Comparison of ENCODE assay signal across 26 cellular contexts in genomic region chr3:126969586-126969985, GRCh38. TPM values are rescaled to one million over a fixed set of nuclear protein-coding genes. Genes with fewer than 3 reads are reported as not detected.
DNase-seq lines count a peak whose midpoint lies in the region; TF ChIP-seq lines count a peak whose summit lies in the region.
"Had no signal": no experiment of that assay in that cellular context is flagged by ENCODE, and none has a peak within 500 bp of the region (broad histone marks: within the 10 kb centered on the region; RNA-seq: fewer than 3 reads in every experiment).

No MANE protein-coding gene starts in this region.

- H3K4me2 ChIP-seq in GM23248 (ENCODE audit: unreplicated experiment) (no peak overlapping the region), osteoblast (ENCODE audit: insufficient read depth, low read length) (peak overlapping the region; percentile 79)

- intact Hi-C loops in testis (cut with DNase I; ENCODE audit: low total_unique reads) = no loop called here

- H2AFZ ChIP-seq in GM23248 (no peak overlapping the region), osteoblast (ENCODE audit: low read length) (peak overlapping the region; percentile 80)

- TF ChIP-seq POLR2A in testis (IDR thresholded peaks at IDR 0.05) = no peak

- no peak overlapping the region for H3K9ac ChIP-seq in GM23248

- TF ChIP-seq CTCF in cardiac fibroblast (IDR thresholded peaks at IDR 0.05; ENCODE audit: low read depth, low read length) (no peak), osteoblast (IDR thresholded peaks at IDR 0.05; ENCODE audit: extremely low read depth, low read depth, low read length) (no peak), testis (IDR thresholded peaks at IDR 0.05) (no peak)

- H3K27ac ChIP-seq in GM23248 (no peak overlapping the region), osteoblast (ENCODE audit: low read depth, low read length) (peak overlapping the region; percentile 82), testis (no peak overlapping the region)
- H3K27ac ChIP-seq: adrenal gland, gastroesophageal sphincter, SK-N-MC, thoracic aorta, vagina had no signal

- no peaks in the 10 kb centered on the region for H3K9me2 ChIP-seq in GM23248 (ENCODE audit: insufficient read depth)

- H3K4me1 ChIP-seq in GM23248 (ENCODE audit: insufficient read depth) = peaks cover 7% of the 10 kb centered on the region; the same call in 1 of the 2 replicates
- peaks cover 36% of the 10 kb centered on the region for H3K4me1 ChIP-seq in osteoblast (ENCODE audit: insufficient read depth, low read length)
- peaks cover 17% of the 10 kb centered on the region for H3K4me1 ChIP-seq in testis
- H3K4me1 ChIP-seq: vagina had no signal

- H4K20me1 ChIP-seq in GM23248 (ENCODE audit: insufficient read depth) (no peaks in the 10 kb centered on the region), osteoblast (ENCODE audit: insufficient read depth, low read length) (no peaks in the 10 kb centered on the region)

- 0 out of 2 replicates have a peak, but pooled peaks cover 3% of the 10 kb centered on the region for H3F3A ChIP-seq in GM23248 (ENCODE audit: insufficient read depth)

- no peak overlapping the region for H3K4me3 ChIP-seq in GM23248
- H3K4me3 ChIP-seq in cardiac fibroblast (replicated peaks in 1 of 2; ENCODE audit: low read depth in 2 of 2, low read length in 2 of 2) = no peak overlapping the region
- H3K4me3 ChIP-seq in osteoblast (ENCODE audit: insufficient read depth, low read length) = peak overlapping the region; percentile 56
- H3K4me3 ChIP-seq in testis = no peak overlapping the region
- H3K4me3 ChIP-seq: adrenal gland, gastroesophageal sphincter, SK-N-MC, thoracic aorta, vagina had no signal

- no peaks in the 10 kb centered on the region for H3K9me3 ChIP-seq in GM23248 (ENCODE audit: low read depth)
- no peaks in the 10 kb centered on the region for H3K9me3 ChIP-seq in osteoblast (ENCODE audit: low read depth, low read length)
- H3K9me3 ChIP-seq in testis = no peaks in the 10 kb centered on the region

- H3K27me3 ChIP-seq in GM23248 (replicated peaks; ENCODE audit: insufficient read depth) (no peaks in the 10 kb centered on the region), osteoblast (ENCODE audit: insufficient read depth, low read length) (no peaks in the 10 kb centered on the region), testis (no peaks in the 10 kb centered on the region)
- H3K27me3 ChIP-seq: adrenal gland, vagina had no signal

- 76 to 83% methylated on average over 7 of the region's 7 CpGs for WGBS in GM23248 (ENCODE audit: low coverage in 1 of 2, low lambda C conversion rate in 2 of 2, missing lambda C conversion rate in 2 of 2), 2 experiments
- WGBS in testis, 2 donors = 60 to 68% methylated on average over 7 of the region's 7 CpGs

- H3K79me2 ChIP-seq in GM23248 (ENCODE audit: insufficient read depth) (no peaks in the 10 kb centered on the region), osteoblast (ENCODE audit: insufficient read depth, low read length) (no peaks in the 10 kb centered on the region)

- DNase-seq in GM23248 (peak; percentile 31), cardiac fibroblast (ENCODE audit: low read depth in 2 of 2) (peak; percentile 14 to 81), hepatic stellate cell (ENCODE audit: low spot score) (peak; percentile 66), osteoblast (ENCODE audit: insufficient read length, low spot score, missing footprints) (peak; percentile 93), NCI-H187 (lab: John Stamatoyannopoulos, UW) (no peak), testis (no peak), NCI-H82 treated with DMSO at 0.1 percent for 48 hours (lab: John Stamatoyannopoulos, UW; ENCODE audit: unreplicated experiment) (no peak), Kasumi-1 (lab: John Stamatoyannopoulos, UW) (no peak)
- DNase-seq: activated B cell treated with CpG ODN at 0.5 μM for 24 hours; activated CD8-positive, alpha-beta T cell treated with anti-CD3 and anti-CD28 coated beads, Interleukin-2, amount 10 ng/mL, durations not matched to agents 7 days and 5 days; activated gamma-delta T cell treated with Interleukin-2 at 50 U/mL for 16 hours; adrenal gland; GDM1; HCEC 1CT; KG1; mesendoderm; naive B cell; NCI-H1694; NCI-H2171 treated with DMSO at 0.1 percent for 48 hours; NCI-H526; RPMI8226; T-helper 9 cell had no signal

- in situ Hi-C loops in GM23248 (cut with MboI) = no loop called here

- H3K36me3 ChIP-seq in GM23248 (ENCODE audit: low read depth) = no peaks in the 10 kb centered on the region
- no peaks in the 10 kb centered on the region for H3K36me3 ChIP-seq in osteoblast (ENCODE audit: insufficient read depth, low read length)
- H3K36me3 ChIP-seq in testis (ENCODE audit: low read depth, missing control alignments) = no peaks in the 10 kb centered on the region
- H3K36me3 ChIP-seq: adrenal gland, gastroesophageal sphincter, thoracic aorta, vagina had no signal

RNA-seq across cellular contexts. Expression of gene PLXNA1, which starts 13.3 kb away (rescaled TPM):
- 84.7 and 86.1 TPM in 2 replicates for total RNA-seq in GM23248 (2014; rRNA removed; shearing (Covaris generic))
- 12.4 and 13.4 TPM in 2 replicates for polyA plus RNA-seq in GM23248 (2016; fragmentation: Nextera tagmentation; extraction: Ambion mirVana)
- 91.3 and 107 TPM in 2 replicates for total RNA-seq in osteoblast
- total RNA-seq in testis = 10 to 100 TPM; 65.8 to 79.7 TPM
- 29.3 TPM for polyA plus RNA-seq in testis (ENCODE audit: insufficient read depth, low read depth, low replicate concordance)

Comparison
In these comparisons a context has a peak if more than half of its experiments do, and no peak if none do; other contexts are left out.
1. DNase-seq: peak in GM23248 (single experiment), cardiac fibroblast (2 of 2), hepatic stellate cell (single experiment) and osteoblast (single experiment); none in NCI-H187 (0 of 2), testis (single experiment), NCI-H82 treated with DMSO at 0.1 percent for 48 hours (single experiment) and Kasumi-1 (0 of 2).